In genomic region chrX:132618810-132619209, GRCh38 we compare ENCODE assay signal across 10 cellular contexts.
"Had no signal": no experiment of that assay in that cellular context is flagged by ENCODE, and none has a peak within 500 bp of the region (broad histone marks: within the 10 kb centered on the region; RNA-seq: fewer than 3 reads in every experiment).

No MANE protein-coding gene starts in this region.

- ATAC-seq: HCT116, K562 had no signal

- H3K4me1 ChIP-seq: HAP-1 had no signal

- H3K27ac ChIP-seq: GM23248, HL-60 had no signal

- H3K4me3 ChIP-seq: GM23248, HAP-1, K562 had no signal

- H3K9me3 ChIP-seq: HAP-1 had no signal

- H3K9ac ChIP-seq: GM23248 had no signal

- H3K36me3 ChIP-seq: HAP-1 had no signal

- DNase-seq: GM23248, GOT3, H7, HFFc6, IMR-90, KG1 had no signal
